ENCODE assay signal across 21 cellular contexts in genomic region chr16:46713634-46714033, GRCh38. TPM values are rescaled to one million over a fixed set of nuclear protein-coding genes. Genes with fewer than 3 reads are reported as not detected.
DNase-seq lines count a peak whose midpoint lies in the region; ATAC-seq, FAIRE-seq and TF ChIP-seq lines count a peak whose summit lies in the region.
"Had no signal": no experiment of that assay in that cellular context is flagged by ENCODE, and none has a peak within 500 bp of the region (broad histone marks: within the 10 kb centered on the region; RNA-seq: fewer than 3 reads in every experiment).

No MANE protein-coding gene starts in this region.

- H3K27ac ChIP-seq in A549 (no peak overlapping the region), OCI-LY3 (ENCODE audit: low read length) (no peak overlapping the region), SJCRH30 (no peak overlapping the region)

- no peaks in the 10 kb centered on the region for H3K79me2 ChIP-seq in OCI-LY3 (ENCODE audit: low read length)

- POLR2A ChIA-PET in A549 (lab: Yijun Ruan, JAX): no interaction called here

- no peak for TF ChIP-seq RAD21 in A549 (conservative IDR thresholded peaks at IDR 0.05 in 1 of 2, IDR thresholded peaks at IDR 0.05 in 1 of 2)

- TF ChIP-seq CTCF in A549 (IDR thresholded peaks at IDR 0.05) (no peak), OCI-LY3 (IDR thresholded peaks at IDR 0.05; ENCODE audit: low read depth, low read length) (no peak)

- DNase-seq in NCI-H1417 (lab: John Stamatoyannopoulos, UW) (peak in 2 of 3 experiments; percentile 16 to 34), NCI-H1417 treated with DMSO at 0.1 percent for 48 hours (lab: John Stamatoyannopoulos, UW) (no peak), A549 (ENCODE audit: low read depth in 1 of 2, low spot score in 1 of 2) (no peak), NCI-H1436 (lab: John Stamatoyannopoulos, UW) (peak; percentile 47), SJCRH30 (no peak)
- DNase-seq: 8988T; CD8-positive, alpha-beta T cell; DMS79; IMR-90; MM.1S; NCI-H146; NCI-H446 treated with DMSO at 0.1 percent for 48 hours; NCI-H748 treated with DMSO at 0.1 percent for 48 hours; T-helper 1 cell had no signal

- H3K27me3 ChIP-seq in OCI-LY3 (ENCODE audit: low read depth, low read length) (0 out of 2 replicates have a peak, but pooled peaks cover 3% of the 10 kb centered on the region), SJCRH30 (no peaks in the 10 kb centered on the region)

- no peak for TF ChIP-seq EP300 in A549 (IDR thresholded peaks at IDR 0.05)

- H3K36me3 ChIP-seq in OCI-LY3 (replicated peaks; ENCODE audit: low read depth, low read length): no peaks in the 10 kb centered on the region
- no peaks in the 10 kb centered on the region for H3K36me3 ChIP-seq in SJCRH30
- H3K36me3 ChIP-seq: HAP-1 had no signal

- no peak overlapping the region for H3K4me2 ChIP-seq in A549
- H3K4me2 ChIP-seq in OCI-LY3 (ENCODE audit: low read length): peak overlapping the region; percentile 59

- no peak overlapping the region for H3K4me3 ChIP-seq in A549
- H3K4me3 ChIP-seq in OCI-LY3 (ENCODE audit: low read length): peak overlapping the region; percentile 34; the same call in 1 of the 2 replicates
- H3K4me3 ChIP-seq in SJCRH30: no peak overlapping the region
- H3K4me3 ChIP-seq: HAP-1 had no signal

- no peak overlapping the region for H2AFZ ChIP-seq in OCI-LY3 (ENCODE audit: low read depth, low read length)

- H3K9me3 ChIP-seq in A549: no peaks in the 10 kb centered on the region
- H3K9me3 ChIP-seq in OCI-LY3 (ENCODE audit: insufficient read depth, low read length): no peaks in the 10 kb centered on the region
- H3K9me3 ChIP-seq in SJCRH30 (replicated peaks): no peaks in the 10 kb centered on the region
- H3K9me3 ChIP-seq: HAP-1 had no signal

- TF ChIP-seq POLR2A in A549 (IDR thresholded peaks at IDR 0.05; ENCODE audit: low read length): no peak

- FAIRE-seq in A549 (lab: Jason Lieb, UNC): no peak
- FAIRE-seq: D721Med had no signal

- no peak overlapping the region for H3K9ac ChIP-seq in OCI-LY3 (ENCODE audit: low read length)

- CTCF ChIA-PET in A549 (lab: Yijun Ruan, JAX): interaction anchor here (1.0 to 1.2 kb wide), 2 partner anchors 8 to 10 kb away, joined by 3 read pairs; no protein-coding TSS in a partner anchor

- WGBS in A549 (ENCODE audit: missing lambda C conversion rate): 59% methylated on average over 3 of the region's 3 CpGs

- ATAC-seq in A549 (no peak), HG03520 (IDR thresholded peaks at IDR 0.05; ENCODE audit: unreplicated experiment) (no peak), GM21360 (IDR thresholded peaks at IDR 0.05; ENCODE audit: unreplicated experiment) (no peak)
- ATAC-seq: CD8-positive, alpha-beta T cell; Panc1; SK-N-SH treated with all-trans-retinoic acid at 6 μM for 48 hours had no signal

- H4K20me1 ChIP-seq in OCI-LY3 (ENCODE audit: insufficient read depth, low read length): no peaks in the 10 kb centered on the region

- H3K4me1 ChIP-seq in A549 (no peaks in the 10 kb centered on the region), OCI-LY3 (ENCODE audit: low read length) (peaks cover 28% of the 10 kb centered on the region), SJCRH30 (no peaks in the 10 kb centered on the region)
- H3K4me1 ChIP-seq: HAP-1 had no signal

TF ChIP-seq in A549, 52 proteins besides CTCF, POLR2A, EP300 and RAD21:
- TF ChIP-seq USF2 (IDR thresholded peaks at IDR 0.05): 0 out of 2 replicates have a peak, but pooled peaks have one; percentile 4
- TF ChIP-seq CEBPB (IDR thresholded peaks at IDR 0.05): no peak
TF ChIP-seq in A549: peak in this region for 1.

RNA-seq across cellular contexts. Expression of gene ORC6, which starts 24.2 kb away (rescaled TPM):
- polyA plus RNA-seq in A549 (2011; rRNA removed) (27.7 and 35.0 TPM in 2 replicates), A549 (2017; fragmentation: RNase III; extraction: RNeasy Plus Mini Kit Qiagen cat#74134 plus additional on column Dnase treatment) (44.5 to 48.8 TPM (median 46.5 TPM) in 3 replicates)
- polyA plus RNA-seq in A549 (2012; cell fraction: cytosol; rRNA removed): 37.3 and 38.8 TPM in 2 replicates
- 21.9 and 38.2 TPM in 2 replicates for polyA plus RNA-seq in A549 (2012; cell fraction: nucleus; rRNA removed)
- 5.2 and 6.4 TPM in 2 replicates for polyA minus RNA-seq in A549 (2011; rRNA and poly(A)+ RNA removed)
- 75.4 and 77.1 TPM in 2 replicates for total RNA-seq in SJCRH30 (2014; rRNA removed; shearing (Covaris generic))

RNA-seq across cellular contexts. Expression of gene VPS35, which starts 24.7 kb away (rescaled TPM):
- polyA plus RNA-seq in A549 (2011; rRNA removed) (67.2 and 85.5 TPM in 2 replicates), A549 (2017; fragmentation: RNase III; extraction: RNeasy Plus Mini Kit Qiagen cat#74134 plus additional on column Dnase treatment) (82.3 to 92.1 TPM (median 83.0 TPM) in 3 replicates)
- polyA plus RNA-seq in A549 (2012; cell fraction: cytosol; rRNA removed): 18.4 and 20.6 TPM in 2 replicates
- polyA plus RNA-seq in A549 (2012; cell fraction: nucleus; rRNA removed): 10.2 and 15.8 TPM in 2 replicates
- 31.5 and 34.6 TPM in 2 replicates for polyA minus RNA-seq in A549 (2011; rRNA and poly(A)+ RNA removed)
- total RNA-seq in SJCRH30 (2014; rRNA removed; shearing (Covaris generic)): 97.8 and 99.8 TPM in 2 replicates

RNA-seq across cellular contexts. Expression of gene MYLK3, which starts 34.5 kb away (rescaled TPM):
- 0.15 and 0.16 TPM in 2 replicates for polyA plus RNA-seq in A549 (2011; rRNA removed)
- 0.03 and 0.05 TPM in 2 replicates for polyA plus RNA-seq in A549 (2012; cell fraction: cytosol; rRNA removed)
- 0.06 and 0.08 TPM in 2 replicates for polyA plus RNA-seq in A549 (2012; cell fraction: nucleus; rRNA removed)
- polyA plus RNA-seq in A549 (2017; fragmentation: RNase III; extraction: RNeasy Plus Mini Kit Qiagen cat#74134 plus additional on column Dnase treatment): 0.05 to 0.07 TPM (median 0.05 TPM) in 3 replicates
- polyA minus RNA-seq in A549 (2011; rRNA and poly(A)+ RNA removed): 0.04 and 0.39 TPM in 2 replicates
- total RNA-seq in SJCRH30 (2014; rRNA removed; shearing (Covaris generic)): 0.25 and 0.26 TPM in 2 replicates
- total RNA-seq: CD8-positive, alpha-beta T cell had no signal

Comparison
In these comparisons a context has a peak if more than half of its experiments do, and no peak if none do; other contexts are left out.
1. DNase-seq: peak in NCI-H1417 (2 of 3) and NCI-H1436 (single experiment); none in NCI-H1417 treated with DMSO at 0.1 percent for 48 hours (single experiment), A549 (0 of 2) and SJCRH30 (0 of 2).